In the genomic region with DNA sequence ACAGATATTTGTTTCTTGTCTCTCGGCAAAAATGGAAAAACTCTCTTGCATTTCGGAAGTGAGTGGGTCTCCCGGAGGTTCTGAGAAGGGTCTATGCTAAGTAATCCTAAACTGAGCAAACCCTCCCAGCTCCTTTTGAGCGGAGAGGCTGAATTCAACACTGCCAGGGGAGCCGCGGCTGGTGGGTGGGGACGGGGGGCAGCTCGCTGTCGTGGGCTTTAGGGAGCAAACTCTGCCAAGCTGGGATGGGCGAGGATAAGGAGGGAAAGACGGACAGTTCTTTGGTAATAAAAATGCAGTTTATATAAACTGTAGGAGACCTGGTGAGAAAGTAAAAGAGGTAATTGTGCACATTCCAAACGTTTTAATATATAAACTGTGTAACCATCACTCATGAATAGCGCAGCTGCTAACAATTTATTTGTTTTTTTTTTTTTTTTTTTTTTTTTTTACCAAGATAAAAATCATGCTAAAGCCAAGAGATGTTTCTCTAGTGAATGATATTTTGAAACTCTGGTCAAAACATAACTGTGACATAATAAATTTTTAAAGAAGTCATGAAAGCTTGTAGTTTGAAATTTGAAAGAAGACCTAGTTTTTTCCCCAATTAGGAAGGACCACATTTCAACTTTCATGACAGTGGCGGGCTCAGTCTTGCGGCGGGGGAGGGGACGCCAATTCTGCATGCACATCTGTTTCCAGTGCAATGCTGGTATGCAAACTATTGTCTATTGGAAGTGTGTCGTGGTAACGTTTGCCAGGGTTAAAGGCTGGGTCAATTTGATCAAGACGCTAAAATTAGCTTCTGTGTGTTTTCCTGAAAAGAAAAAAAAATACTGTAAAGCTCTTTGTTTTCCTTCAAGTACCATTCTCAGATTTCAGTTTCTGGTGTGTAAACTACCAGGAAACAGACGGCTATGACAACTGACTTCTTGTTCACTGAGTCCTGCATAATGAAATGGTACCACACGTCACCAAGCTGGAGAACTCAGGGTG, we compare ENCODE assay signal across 10 cellular contexts.
DNase-seq lines count a peak whose midpoint lies in the region; ATAC-seq and TF ChIP-seq lines count a peak whose summit lies in the region.
"Had no signal": no experiment of that assay in that cellular context is flagged by ENCODE, and none has a peak within 500 bp of the region (broad histone marks: within the 10 kb centered on the region; RNA-seq: fewer than 3 reads in every experiment).

No MANE protein-coding gene starts in this region.

- H3K27me3 ChIP-seq in BJ (ENCODE audit: control insufficient read depth, insufficient read depth, low read length) = no peaks in the 10 kb centered on the region
- H3K27me3 ChIP-seq in ascending aorta = no peaks in the 10 kb centered on the region

- H3K9me3 ChIP-seq in ascending aorta = no peaks in the 10 kb centered on the region

- CTCF ChIA-PET in BJ (lab: Yijun Ruan, JAX) = interaction anchor here (1.0 to 1.7 kb wide), 7 partner anchors 14 to 813 kb away, joined by 3 to 8 read pairs (median 4); no protein-coding TSS in a partner anchor
- CTCF ChIA-PET in HEK293T (lab: Yijun Ruan, JAX) = interaction anchor here (0.6 to 1.9 kb wide), 4 partner anchors 24 to 233 kb away, joined by 3 to 4 read pairs (median 4); no protein-coding TSS in a partner anchor
- CTCF ChIA-PET in GM10248 (lab: Yijun Ruan, JAX) = interaction anchor here (1.3 to 1.7 kb wide), 2 partner anchors 26 to 41 kb away, joined by 3 to 5 read pairs; no protein-coding TSS in a partner anchor

- DNase-seq in BJ (ENCODE audit: low read depth) (peak; percentile 79), HEK293T (ENCODE audit: extremely low spot score) (no peak), ascending aorta (ENCODE audit: low spot score in 2 of 2) (no peak), lung microvascular endothelial cell (ENCODE audit: low read depth in 2 of 2) (peak; percentile 84 to 86), GM10248 (ENCODE audit: extremely low spot score) (no peak), A172 (ENCODE audit: low spot score) (no peak)
- DNase-seq: activated CD8-positive, alpha-beta memory T cell treated with anti-CD3 and anti-CD28 coated beads, Interleukin-2, amount 10 ng/mL, durations not matched to agents 7 days and 5 days; GDM1 had no signal

- POLR2A ChIA-PET in BJ (lab: Charles Lee) = interaction anchor here (0.6 to 1.4 kb wide), 6 partner anchors 66 to 211 kb away, joined by 3 to 19 read pairs (median 4); partner anchors contain the start of gene FOXC1
- POLR2A ChIA-PET in HEK293T (lab: Yijun Ruan, JAX) = interaction anchor here (0.6 to 3.2 kb wide), 8 partner anchors 10 to 225 kb away, joined by 3 to 19 read pairs (median 5); no protein-coding TSS in a partner anchor
- POLR2A ChIA-PET in GM10248 (lab: Yijun Ruan, JAX) = no interaction called here

- no peak overlapping the region for H3K4me3 ChIP-seq in BJ (ENCODE audit: low read depth, low read length)
- peak overlapping the region; percentile 18 to 63 for H3K4me3 ChIP-seq in ascending aorta

- TF ChIP-seq CTCF in BJ (IDR thresholded peaks at IDR 0.05; ENCODE audit: insufficient read depth, low read depth, low read length) (no peak), ascending aorta (IDR thresholded peaks at IDR 0.05) (no peak), GM10248 (IDR thresholded peaks at IDR 0.05; ENCODE audit: control extremely low read depth, extremely low read depth, low read depth, missing control alignments) (no peak)

- ATAC-seq in HG03196 (IDR thresholded peaks at IDR 0.05; ENCODE audit: unreplicated experiment) (no peak), GM18873 (IDR thresholded peaks at IDR 0.05; ENCODE audit: low FRiP score, unreplicated experiment) (no peak)
- ATAC-seq: activated CD8-positive, alpha-beta memory T cell treated with anti-CD3 and anti-CD28 coated beads, Interleukin-2, amount 10 ng/mL, durations not matched to agents 7 days and 5 days had no signal

- H3K36me3 ChIP-seq in BJ (ENCODE audit: control insufficient read depth, insufficient read depth, low read length) (no peaks in the 10 kb centered on the region), ascending aorta (no peaks in the 10 kb centered on the region)

- H3K27ac ChIP-seq in ascending aorta = peak overlapping the region; percentile 84 to 86

- peaks cover 0 to 17% of the 10 kb centered on the region in 2 donors for H3K4me1 ChIP-seq in ascending aorta

- intact Hi-C loops in ascending aorta (cut with DNase I) = loop anchor here (5.0 kb wide), 1 partner anchor 46 kb away; no protein-coding TSS in a partner anchor

TF ChIP-seq in HEK293T, 16 proteins besides CTCF, POLR2A, EP300 and RAD21:
- no peak for TF ChIP-seq FOXK2 (IDR thresholded peaks at IDR 0.05)
- no peak for TF ChIP-seq SP1 (IDR thresholded peaks at IDR 0.05)
- TF ChIP-seq ZNF384 (IDR thresholded peaks at IDR 0.05) = peak; percentile 63
- TF ChIP-seq HDGF (IDR thresholded peaks at IDR 0.05; ENCODE audit: borderline replicate concordance) = no peak
- peak; percentile 40; the same call in 1 of the 2 replicates for TF ChIP-seq CTBP1 (IDR thresholded peaks at IDR 0.05; ENCODE audit: borderline replicate concordance)
- no peak for TF ChIP-seq L3MBTL2 (conservative IDR thresholded peaks at IDR 0.05)
- TF ChIP-seq, protein P1, sequence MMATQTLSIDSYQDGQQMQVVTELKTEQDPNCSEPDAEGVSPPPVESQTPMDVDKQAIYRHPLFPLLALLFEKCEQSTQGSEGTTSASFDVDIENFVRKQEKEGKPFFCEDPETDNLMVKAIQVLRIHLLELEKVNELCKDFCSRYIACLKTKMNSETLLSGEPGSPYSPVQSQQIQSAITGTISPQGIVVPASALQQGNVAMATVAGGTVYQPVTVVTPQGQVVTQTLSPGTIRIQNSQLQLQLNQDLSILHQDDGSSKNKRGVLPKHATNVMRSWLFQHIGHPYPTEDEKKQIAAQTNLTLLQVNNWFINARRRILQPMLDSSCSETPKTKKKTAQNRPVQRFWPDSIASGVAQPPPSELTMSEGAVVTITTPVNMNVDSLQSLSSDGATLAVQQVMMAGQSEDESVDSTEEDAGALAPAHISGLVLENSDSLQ (IDR thresholded peaks at IDR 0.05) = peak; percentile 54
- no peak for TF ChIP-seq ARNT (IDR thresholded peaks at IDR 0.05)
- no peak for TF ChIP-seq LEF1 (IDR thresholded peaks at IDR 0.05; ENCODE audit: borderline replicate concordance)
- TF ChIP-seq SUZ12 (IDR thresholded peaks at IDR 0.05) = no peak
- no peak for TF ChIP-seq ELF4 (IDR thresholded peaks at IDR 0.05)
- no peak for TF ChIP-seq BHLHE40 (IDR thresholded peaks at IDR 0.05; ENCODE audit: borderline replicate concordance)

Comparison
In these comparisons a context has a peak if more than half of its experiments do, and no peak if none do; other contexts are left out.
1. DNase-seq: peak in BJ (single experiment) and lung microvascular endothelial cell (2 of 2); none in HEK293T (single experiment), ascending aorta (0 of 2), GM10248 (single experiment) and A172 (single experiment).